In genomic region chr4:72378901-72379300, GRCh38 we compare ENCODE assay signal across 15 cellular contexts.
DNase-seq lines count a peak whose midpoint lies in the region; ATAC-seq and TF ChIP-seq lines count a peak whose summit lies in the region.
"Had no signal": no experiment of that assay in that cellular context is flagged by ENCODE, and none has a peak within 500 bp of the region (broad histone marks: within the 10 kb centered on the region; RNA-seq: fewer than 3 reads in every experiment).

No MANE protein-coding gene starts in this region.

- H3K36me3 ChIP-seq in GM23248 (ENCODE audit: low read depth) (no peaks in the 10 kb centered on the region), IMR-90 (ENCODE audit: control insufficient read depth, insufficient read depth, low read length) (no peaks in the 10 kb centered on the region)
- H3K36me3 ChIP-seq: HAP-1 had no signal

- no peaks in the 10 kb centered on the region for H3K9me3 ChIP-seq in GM23248 (ENCODE audit: low read depth)
- H3K9me3 ChIP-seq in IMR-90 (ENCODE audit: control insufficient read depth, insufficient read depth, low read length), result no peaks in the 10 kb centered on the region
- H3K9me3 ChIP-seq: Caco-2, HAP-1 had no signal

- H3K4me2 ChIP-seq in GM23248 (ENCODE audit: unreplicated experiment) (no peak overlapping the region), IMR-90 (ENCODE audit: low read depth, low read length) (no peak overlapping the region)

- H3K27ac Mint-ChIP-seq in nephron progenitor cell, result peak overlapping the region; percentile 26
- H3K27ac Mint-ChIP-seq: CD4-positive, alpha-beta T cell; IgD-negative memory B cell had no signal

- H3K36me3 Mint-ChIP-seq in nephron progenitor cell (ENCODE audit: low read depth), result no peaks in the 10 kb centered on the region
- H3K36me3 Mint-ChIP-seq: IgD-negative memory B cell had no signal

- H3K9ac ChIP-seq in GM23248 (no peak overlapping the region), IMR-90 (ENCODE audit: low read depth, low read length) (no peak overlapping the region)

- POLR2A ChIA-PET in IMR-90 (lab: Charles Lee; ENCODE audit: unreplicated experiment), result interaction anchor here (0.6 kb wide), 1 partner anchor 8 kb away, joined by 3 read pairs; no protein-coding TSS in a partner anchor

- ATAC-seq in IMR-90 (ENCODE audit: low read depth) (no peak), HG03039 (IDR thresholded peaks at IDR 0.05; ENCODE audit: unreplicated experiment) (no peak)

- H2AFZ ChIP-seq in GM23248 (0 out of 2 replicates have a peak overlapping the region, but pooled peaks have one; percentile 11), IMR-90 (replicated peaks; ENCODE audit: low read length, poor library complexity) (no peak overlapping the region)

- peak overlapping the region; percentile 44; the same call in 1 of the 2 replicates for H3K14ac ChIP-seq in IMR-90 (replicated peaks; ENCODE audit: low read depth, low read length)

- H2BK120ac ChIP-seq in IMR-90 (ENCODE audit: low read depth, low read length), result peak overlapping the region; percentile 73

- H3K27me3 ChIP-seq in GM23248 (replicated peaks; ENCODE audit: insufficient read depth) (no peaks in the 10 kb centered on the region), IMR-90 (ENCODE audit: control insufficient read depth, insufficient read depth, low read length) (no peaks in the 10 kb centered on the region)

- peak overlapping the region; percentile 65; the same call in 1 of the 2 replicates for H2BK20ac ChIP-seq in IMR-90 (ENCODE audit: low read depth, low read length)

- H3K4me3 ChIP-seq in GM23248, result no peak overlapping the region
- no peak overlapping the region for H3K4me3 ChIP-seq in IMR-90 (ENCODE audit: insufficient read depth, low read depth, low read length)
- H3K4me3 ChIP-seq: HAP-1 had no signal

- peaks cover 10% of the 10 kb centered on the region for H3K4me1 Mint-ChIP-seq in nephron progenitor cell
- H3K4me1 Mint-ChIP-seq: IgD-negative memory B cell had no signal

- H3K56ac ChIP-seq in IMR-90 (ENCODE audit: extremely low read depth, insufficient read depth, low read length), result no peak overlapping the region

- H3K27me3 Mint-ChIP-seq in nephron progenitor cell (ENCODE audit: low read depth, poor library complexity), result no peaks in the 10 kb centered on the region
- H3K27me3 Mint-ChIP-seq: CD4-positive, alpha-beta T cell; IgD-negative memory B cell had no signal

- H2BK5ac ChIP-seq in IMR-90 (ENCODE audit: low read depth, low read length, poor library complexity, severe bottlenecking), result peak overlapping the region; percentile 73

- H4K91ac ChIP-seq in IMR-90 (ENCODE audit: insufficient read depth, low read depth, low read length), result peak overlapping the region; percentile 70

- no peaks in the 10 kb centered on the region for H4K20me1 ChIP-seq in GM23248 (ENCODE audit: insufficient read depth)
- no peaks in the 10 kb centered on the region for H4K20me1 ChIP-seq in IMR-90 (ENCODE audit: insufficient read depth, low read length)

- H3K27ac ChIP-seq in GM23248 (no peak overlapping the region), IMR-90 (ENCODE audit: insufficient read depth, low read length) (no peak overlapping the region)
- H3K27ac ChIP-seq: C4-2B had no signal

- in situ Hi-C loops in GM23248 (cut with MboI), result no loop called here
- in situ Hi-C loops in IMR-90 (cut with MboI; ENCODE audit: low sequenced_read_pairs), result no loop called here

- H3K79me1 ChIP-seq in IMR-90 (ENCODE audit: low read depth in 1 of 2, low read length in 2 of 2), result no peaks in the 10 kb centered on the region

- no peak for TF ChIP-seq CTCF in IMR-90 (conservative IDR thresholded peaks at IDR 0.05; ENCODE audit: low read depth, low read length)
- TF ChIP-seq CTCF in nephron progenitor cell (IDR thresholded peaks at IDR 0.05), result no peak

- peaks cover 49% of the 10 kb centered on the region for H3F3A ChIP-seq in GM23248 (ENCODE audit: insufficient read depth)

- H3K4me3 Mint-ChIP-seq in nephron progenitor cell, result no peak overlapping the region
- H3K4me3 Mint-ChIP-seq: CD4-positive, alpha-beta T cell; IgD-negative memory B cell had no signal

- DNase-seq in GM23248, result no peak
- no peak for DNase-seq in IMR-90
- no peak for DNase-seq in nephron progenitor cell
- no peak for DNase-seq in DMS53 (lab: John Stamatoyannopoulos, UW)
- DNase-seq in hypothalamus (lab: John Stamatoyannopoulos, UW), result no peak
- DNase-seq: Caco-2; CD4-positive, alpha-beta T cell; DMS153; DMS79 treated with DMSO at 0.1 percent for 48 hours; GF-D8; KG1 had no signal

- BruUV-seq in IMR-90 (replicated peaks; lab: Mats Ljungman, UMichigan), result no TSS peak

- H3K9me1 ChIP-seq in IMR-90 (ENCODE audit: insufficient read depth, low read length), result no peaks in the 10 kb centered on the region

- WGBS in GM23248 (ENCODE audit: low coverage in 1 of 2, low lambda C conversion rate in 2 of 2, missing lambda C conversion rate in 2 of 2), 2 experiments, result 35 to 65% methylated on average over 2 of the region's 2 CpGs
- no CpG with 5 or more reads among the region's 2 CpGs for WGBS in IMR-90 (ENCODE audit: extremely low coverage in 2 of 2, insufficient read length in 1 of 2), 2 experiments

- TF ChIP-seq POLR2A in IMR-90 (IDR thresholded peaks at IDR 0.05; ENCODE audit: low read depth, low read length), result no peak

- H3K9me3 Mint-ChIP-seq in nephron progenitor cell, result no peaks in the 10 kb centered on the region
- H3K9me3 Mint-ChIP-seq: CD4-positive, alpha-beta T cell had no signal

- H3K18ac ChIP-seq in IMR-90 (ENCODE audit: low read depth, low read length), result peak overlapping the region; percentile 74; the same call in 1 of the 2 replicates

- no peak overlapping the region for H2AK5ac ChIP-seq in IMR-90 (ENCODE audit: low read depth, low read length)

- H4K5ac ChIP-seq in IMR-90 (ENCODE audit: low read depth, low read length), result peak overlapping the region; percentile 49; the same call in 1 of the 2 replicates

- intact Hi-C loops in IMR-90 (cut with micrococcal nuclease), result loop anchor here (5.0 kb wide), 1 partner anchor 67 kb away; no protein-coding TSS in a partner anchor

- H3K79me2 ChIP-seq in GM23248 (ENCODE audit: insufficient read depth), result no peaks in the 10 kb centered on the region

- no peak for TF ChIP-seq RAD21 in IMR-90 (IDR thresholded peaks at IDR 0.05; ENCODE audit: low read length)

- peaks cover 62% of the 10 kb centered on the region for H3K4me1 ChIP-seq in GM23248 (ENCODE audit: insufficient read depth)
- peaks cover 12% of the 10 kb centered on the region for H3K4me1 ChIP-seq in IMR-90 (ENCODE audit: control insufficient read depth, insufficient read depth, low read length)
- H3K4me1 ChIP-seq: Caco-2, HAP-1 had no signal

- no peak overlapping the region for H2BK15ac ChIP-seq in IMR-90 (ENCODE audit: low read depth, low read length)

- no peaks in the 10 kb centered on the region for H3K9me2 ChIP-seq in GM23248 (ENCODE audit: insufficient read depth)

- CTCF ChIA-PET in IMR-90 (lab: Yijun Ruan, JAX), result interaction anchor here (0.7 kb wide), 1 partner anchor 396 kb away, joined by 3 read pairs; no protein-coding TSS in a partner anchor

- H2AK9ac ChIP-seq in IMR-90 (replicated peaks; ENCODE audit: low read depth, low read length, poor library complexity), result no peak overlapping the region

- H3K4ac ChIP-seq in IMR-90 (ENCODE audit: low read depth, low read length), result peak overlapping the region; percentile 34

- dilution Hi-C loops in IMR-90 (cut with HindIII; ENCODE audit: low sequenced_read_pairs, unreplicated experiment), result no loop called here

- H3K23ac ChIP-seq in IMR-90 (ENCODE audit: low read depth, low read length), result no peak overlapping the region

- H4K8ac ChIP-seq in IMR-90 (ENCODE audit: low read depth in 2 of 2, low read length in 2 of 2), result peak overlapping the region; percentile 27 to 61; a peak in 3 of 4 replicates

TF ChIP-seq in IMR-90, 13 proteins besides CTCF, POLR2A, EP300 and RAD21:
- TF ChIP-seq BHLHE40 (IDR thresholded peaks at IDR 0.05; ENCODE audit: low read depth, low read length), result no peak
- TF ChIP-seq MXI1 (IDR thresholded peaks at IDR 0.05; ENCODE audit: borderline replicate concordance, low read depth, low read length), result no peak
